In genomic region chr5:73519531-73520283, GRCh38 we compare ENCODE assay signal across 8 cellular contexts. TPM values are rescaled to one million over a fixed set of nuclear protein-coding genes. Genes with fewer than 3 reads are reported as not detected.
A peak's percentile ranks its signal among the peaks of the same experiment; 100 is the strongest.
DNase-seq lines count a peak whose midpoint lies in the region; ATAC-seq and TF ChIP-seq lines count a peak whose summit lies in the region.

No MANE protein-coding gene starts in this region.

- peaks cover 0 to 3% of the 10 kb centered on the region in 2 donors for H3K36me3 ChIP-seq in aorta (ENCODE audit: control insufficient read depth in 1 of 2, insufficient read depth in 2 of 2, low read length in 1 of 2)

- H3K9me3 ChIP-seq in aorta (ENCODE audit: control insufficient read depth, low read length): no peaks in the 10 kb centered on the region

- peak; percentile 89 for DNase-seq in GM12865 (ENCODE audit: low read depth)
- peak; percentile 26 for DNase-seq in NCI-H1048 (lab: John Stamatoyannopoulos, UW)
- peak; percentile 87 for DNase-seq in SK-N-DZ (ENCODE audit: low spot score)
- peak; percentile 82 for DNase-seq in activated naive CD4-positive, alpha-beta T cell treated with anti-CD3 and anti-CD28 coated beads for 36 hours
- DNase-seq in head of caudate nucleus: peak in 41 of 42 donors; percentile 16 to 88 (median 72)
- peak; percentile 52 for DNase-seq in progenitor cell of endocrine pancreas (ENCODE audit: low spot score, unreplicated experiment)
- peak in 1 of 2 donors; percentile 55 for DNase-seq in aorta

- CTCF ChIA-PET in activated naive CD4-positive, alpha-beta T cell treated with anti-CD3 and anti-CD28 coated beads for 36 hours (lab: Charles Lee): interaction anchor here (1.0 to 9.3 kb wide), 8 partner anchors 11 to 273 kb away, joined by 3 to 105 read pairs (median 4); no protein-coding TSS in a partner anchor

- WGBS in aorta, 2 donors: 12 to 13% methylated on average over 16 of the region's 16 CpGs

- H3K27me3 Mint-ChIP-seq in activated naive CD4-positive, alpha-beta T cell treated with anti-CD3 and anti-CD28 coated beads for 36 hours (ENCODE audit: low read depth): no peaks in the 10 kb centered on the region
- H3K27me3 Mint-ChIP-seq in progenitor cell of endocrine pancreas: no peaks in the 10 kb centered on the region

- intact Hi-C loops in activated naive CD4-positive, alpha-beta T cell treated with anti-CD3 and anti-CD28 coated beads for 36 hours (cut with micrococcal nuclease): loop anchor here (1.0 kb wide), 4 partner anchors 17 to 273 kb away; partner anchors contain the start of genes ANKRA2 and UTP15
- intact Hi-C loops in head of caudate nucleus (cut with DNase I): no loop called here
- intact Hi-C loops in aorta (cut with DNase I): loop anchor here (2.0 kb wide), 1 partner anchor 17 kb away; no protein-coding TSS in a partner anchor

- peaks cover 2 to 4% of the 10 kb centered on the region in 2 donors for H3K4me1 ChIP-seq in aorta (ENCODE audit: control insufficient read depth in 1 of 2, insufficient read depth in 2 of 2, low read length in 2 of 2)

- H3K4me3 Mint-ChIP-seq in activated naive CD4-positive, alpha-beta T cell treated with anti-CD3 and anti-CD28 coated beads for 36 hours: no peak overlapping the region
- peak overlapping the region; percentile 26 for H3K4me3 Mint-ChIP-seq in progenitor cell of endocrine pancreas (ENCODE audit: low read depth)

- no peak overlapping the region for H3K27ac ChIP-seq in aorta (ENCODE audit: low read depth in 1 of 2, low read length in 2 of 2)

- TF ChIP-seq CTCF in GM12865 (IDR thresholded peaks at IDR 0.05; ENCODE audit: insufficient read depth, low read depth, low read length, missing control alignments): peak; percentile 84
- peak; percentile 64 for TF ChIP-seq CTCF in progenitor cell of endocrine pancreas (IDR thresholded peaks at IDR 0.05; ENCODE audit: unreplicated experiment)

- no peaks in the 10 kb centered on the region for H3K9me3 Mint-ChIP-seq in activated naive CD4-positive, alpha-beta T cell treated with anti-CD3 and anti-CD28 coated beads for 36 hours
- no peaks in the 10 kb centered on the region for H3K9me3 Mint-ChIP-seq in progenitor cell of endocrine pancreas (ENCODE audit: low read depth)

- no peaks in the 10 kb centered on the region for H3K27me3 ChIP-seq in aorta (ENCODE audit: control insufficient read depth in 1 of 2, insufficient read depth in 2 of 2, low read length in 1 of 2)

- H3K27ac Mint-ChIP-seq in activated naive CD4-positive, alpha-beta T cell treated with anti-CD3 and anti-CD28 coated beads for 36 hours: no peak overlapping the region
- no peak overlapping the region for H3K27ac Mint-ChIP-seq in progenitor cell of endocrine pancreas

- peak; percentile 93 for ATAC-seq in HG02588 (IDR thresholded peaks at IDR 0.05; ENCODE audit: unreplicated experiment)
- ATAC-seq in aorta (ENCODE audit: low FRiP score): peak; percentile 91

- peaks cover 2% of the 10 kb centered on the region for H3K4me1 Mint-ChIP-seq in activated naive CD4-positive, alpha-beta T cell treated with anti-CD3 and anti-CD28 coated beads for 36 hours (ENCODE audit: low read depth)
- peaks cover 4% of the 10 kb centered on the region for H3K4me1 Mint-ChIP-seq in progenitor cell of endocrine pancreas (ENCODE audit: low read depth)

- no peak overlapping the region for H3K4me3 ChIP-seq in GM12865 (ENCODE audit: low read depth, low read length)
- no peak overlapping the region for H3K4me3 ChIP-seq in aorta (ENCODE audit: low read length in 2 of 2)

- no peaks in the 10 kb centered on the region for H3K36me3 Mint-ChIP-seq in activated naive CD4-positive, alpha-beta T cell treated with anti-CD3 and anti-CD28 coated beads for 36 hours (ENCODE audit: low read depth)
- H3K36me3 Mint-ChIP-seq in progenitor cell of endocrine pancreas (ENCODE audit: insufficient read depth): no peaks in the 10 kb centered on the region

RNA-seq across cellular contexts. Expression of gene BTF3, which starts 21.5 kb away (rescaled TPM):
- 764 and 864 TPM in 2 replicates for polyA plus RNA-seq in SK-N-DZ (2014; cell fraction: cytosol; rRNA removed)
- polyA plus RNA-seq in SK-N-DZ (2014; cell fraction: nucleus; rRNA removed): 413 and 580 TPM in 2 replicates
- total RNA-seq in activated naive CD4-positive, alpha-beta T cell treated with anti-CD3 and anti-CD28 coated beads for 36 hours: 1,000 to 10,000 TPM; 1,100 to 1,123 TPM
- total RNA-seq in progenitor cell of endocrine pancreas (589 and 604 TPM in 2 replicates), aorta (100 to 1,000 TPM; 393 to 484 TPM)
- 1,000 to 10,000 TPM in 1 of 2 donors, 100 to 1,000 TPM in 1; 653 to 1,015 TPM for polyA plus RNA-seq in aorta

RNA-seq across cellular contexts. Expression of gene ANKRA2, which starts 45.7 kb away (rescaled TPM):
- polyA plus RNA-seq in SK-N-DZ (2014; cell fraction: cytosol; rRNA removed): 17.2 and 21.6 TPM in 2 replicates
- polyA plus RNA-seq in SK-N-DZ (2014; cell fraction: nucleus; rRNA removed): 41.3 and 42.9 TPM in 2 replicates
- total RNA-seq in activated naive CD4-positive, alpha-beta T cell treated with anti-CD3 and anti-CD28 coated beads for 36 hours: 10 to 100 TPM; 26.5 to 26.9 TPM
- total RNA-seq in progenitor cell of endocrine pancreas (27.3 and 28.4 TPM in 2 replicates), aorta (10 to 100 TPM; 19.5 to 26.4 TPM)
- 10 to 100 TPM; 21.8 to 29.9 TPM for polyA plus RNA-seq in aorta

RNA-seq across cellular contexts. Expression of gene UTP15, which starts 45.8 kb away (rescaled TPM):
- polyA plus RNA-seq in SK-N-DZ (2014; cell fraction: cytosol; rRNA removed): 14.4 and 16.8 TPM in 2 replicates
- 25.0 and 36.1 TPM in 2 replicates for polyA plus RNA-seq in SK-N-DZ (2014; cell fraction: nucleus; rRNA removed)
- 10 to 100 TPM; 25.3 to 28.5 TPM for total RNA-seq in activated naive CD4-positive, alpha-beta T cell treated with anti-CD3 and anti-CD28 coated beads for 36 hours
- 20.6 and 21.8 TPM in 2 replicates for total RNA-seq in progenitor cell of endocrine pancreas
- 10 to 100 TPM; 12.4 to 17.0 TPM for total RNA-seq in aorta
- polyA plus RNA-seq in aorta: 1 to 10 TPM; 5.0 to 8.5 TPM
